10 cellular contexts compared by ENCODE assay signal in the genomic region with DNA sequence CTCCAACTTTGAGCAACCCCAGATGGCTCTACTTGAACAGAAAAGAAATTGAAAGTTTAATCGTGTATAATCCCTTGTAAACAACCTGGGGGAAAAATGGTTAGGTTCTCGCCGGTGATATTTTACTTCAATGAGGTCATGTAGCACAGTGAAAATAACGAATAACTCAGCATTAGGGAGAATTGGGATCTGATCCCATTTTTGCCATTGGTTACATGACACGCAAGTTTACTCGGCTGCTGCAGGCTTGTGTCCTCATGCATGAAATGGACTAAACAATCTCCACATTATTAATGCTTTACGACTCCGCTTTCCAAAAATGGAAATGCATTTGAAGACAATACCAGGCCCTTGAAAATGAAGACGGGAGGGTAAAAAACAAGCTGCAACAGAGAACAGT. TPM values are rescaled to one million over a fixed set of nuclear protein-coding genes. Genes with fewer than 3 reads are reported as not detected.
DNase-seq lines count a peak whose midpoint lies in the region; ATAC-seq and FAIRE-seq lines count a peak whose summit lies in the region.
"Had no signal": no experiment of that assay in that cellular context is flagged by ENCODE, and none has a peak within 500 bp of the region (broad histone marks: within the 10 kb centered on the region; RNA-seq: fewer than 3 reads in every experiment).

No MANE protein-coding gene starts in this region.

- no peaks in the 10 kb centered on the region for H4K20me1 ChIP-seq in BLaER1 treated with 17β-estradiol and CSF1 and Interleukin-3, amounts not matched to agents 10 nM and 100 nM

- peak; percentile 62 for FAIRE-seq in GM19239 (lab: Jason Lieb, UNC)

- peak overlapping the region in 7 of 11 experiments; percentile 33 to 87 (median 82); a peak in 12 of 22 replicates for H3K27ac ChIP-seq in BLaER1 treated with 17β-estradiol and CSF1 and Interleukin-3, amounts not matched to agents 10 nM and 100 nM

- H3K27me3 Mint-ChIP-seq in activated CD4-positive, alpha-beta memory T cell treated with anti-CD3 and anti-CD28 coated beads for 36 hours, result no peaks in the 10 kb centered on the region

- intact Hi-C loops in activated CD4-positive, alpha-beta memory T cell treated with anti-CD3 and anti-CD28 coated beads for 36 hours (cut with micrococcal nuclease), result loop anchor here (1.0 to 5.0 kb wide), 3 partner anchors 136 to 234 kb away; no protein-coding TSS in a partner anchor

- DNase-seq in GM19239 (ENCODE audit: insufficient read length, low spot score) (no peak), kidney tubule cell (ENCODE audit: low spot score) (peak; percentile 52), SIG-M5 (lab: John Stamatoyannopoulos, UW) (no peak), putamen (ENCODE audit: low spot score) (no peak), NCI-H1930 (lab: John Stamatoyannopoulos, UW) (no peak)
- DNase-seq in activated CD4-positive, alpha-beta memory T cell treated with anti-CD3 and anti-CD28 coated beads for 36 hours, result no peak
- DNase-seq: DMS153, NCI-H187 treated with DMSO at 0.1 percent for 48 hours had no signal

- POLR2A ChIA-PET in activated CD4-positive, alpha-beta memory T cell treated with anti-CD3 and anti-CD28 coated beads for 36 hours (lab: Charles Lee), result interaction anchor here (1.2 to 2.1 kb wide), 2 partner anchors 10 to 135 kb away, joined by 4 to 7 read pairs; no protein-coding TSS in a partner anchor

- no peaks in the 10 kb centered on the region for H3K36me3 Mint-ChIP-seq in activated CD4-positive, alpha-beta memory T cell treated with anti-CD3 and anti-CD28 coated beads for 36 hours

- peak overlapping the region; percentile 69 to 92 (median 79) for H3K4me2 ChIP-seq in BLaER1 treated with 17β-estradiol and CSF1 and Interleukin-3, amounts not matched to agents 10 nM and 100 nM

- peak overlapping the region in 6 of 11 experiments; percentile 8 to 77 (median 54); a peak in 9 of 22 replicates for H3K9ac ChIP-seq in BLaER1 treated with 17β-estradiol and CSF1 and Interleukin-3, amounts not matched to agents 10 nM and 100 nM

- ATAC-seq in HG03196 (IDR thresholded peaks at IDR 0.05; ENCODE audit: unreplicated experiment), result no peak

- no peaks in the 10 kb centered on the region for H3K36me3 ChIP-seq in BLaER1 treated with 17β-estradiol and CSF1 and Interleukin-3, amounts not matched to agents 10 nM and 100 nM

- peaks cover 52% of the 10 kb centered on the region for H3K4me1 Mint-ChIP-seq in activated CD4-positive, alpha-beta memory T cell treated with anti-CD3 and anti-CD28 coated beads for 36 hours (ENCODE audit: low read depth)

- H3K9me3 ChIP-seq in BLaER1 treated with 17β-estradiol and CSF1 and Interleukin-3, amounts not matched to agents 10 nM and 100 nM (replicated peaks in 1 of 11), result no peaks in the 10 kb centered on the region

- peak overlapping the region; percentile 76 for H3K27ac Mint-ChIP-seq in activated CD4-positive, alpha-beta memory T cell treated with anti-CD3 and anti-CD28 coated beads for 36 hours

- peak overlapping the region; percentile 75 for H3K4me3 Mint-ChIP-seq in activated CD4-positive, alpha-beta memory T cell treated with anti-CD3 and anti-CD28 coated beads for 36 hours

- CTCF ChIA-PET in activated CD4-positive, alpha-beta memory T cell treated with anti-CD3 and anti-CD28 coated beads for 36 hours (lab: Charles Lee), result interaction anchor here (0.6 to 2.4 kb wide), 5 partner anchors 10 to 233 kb away, joined by 3 to 16 read pairs (median 6); a partner anchor contains a TSS

- no peaks in the 10 kb centered on the region for H3K9me3 Mint-ChIP-seq in activated CD4-positive, alpha-beta memory T cell treated with anti-CD3 and anti-CD28 coated beads for 36 hours

- no peaks in the 10 kb centered on the region for H3K27me3 ChIP-seq in BLaER1 treated with 17β-estradiol and CSF1 and Interleukin-3, amounts not matched to agents 10 nM and 100 nM

- peak overlapping the region in 1 of 10 experiments; percentile 18; a peak in 2 of 20 replicates for H3K4me3 ChIP-seq in BLaER1 treated with 17β-estradiol and CSF1 and Interleukin-3, amounts not matched to agents 10 nM and 100 nM

- peaks cover 59 to 95% (median 90%) of the 10 kb centered on the region in 10 experiments for H3K4me1 ChIP-seq in BLaER1 treated with 17β-estradiol and CSF1 and Interleukin-3, amounts not matched to agents 10 nM and 100 nM

RNA-seq across cellular contexts. Expression of a gene that starts 45.5 kb away (rescaled TPM):
- 1 to 10 TPM; 6.9 to 8.5 TPM for total RNA-seq in activated CD4-positive, alpha-beta memory T cell treated with anti-CD3 and anti-CD28 coated beads for 36 hours
